8 cellular contexts compared by ENCODE assay signal in genomic region chr15:62071711-62072308, GRCh38. TPM values are rescaled to one million over a fixed set of nuclear protein-coding genes. Genes with fewer than 3 reads are reported as not detected.
DNase-seq lines count a peak whose midpoint lies in the region; ATAC-seq, FAIRE-seq and TF ChIP-seq lines count a peak whose summit lies in the region.

No MANE protein-coding gene starts in this region.

- POLR2A ChIA-PET in A673 (lab: Charles Lee; ENCODE audit: low non-redundant PET) = no interaction called here

- no peak overlapping the region for H3K27ac ChIP-seq in A673 (ENCODE audit: low read depth, low read length, poor library complexity, severe bottlenecking)
- no peak overlapping the region for H3K27ac ChIP-seq in OCI-LY1 (ENCODE audit: low read depth, low read length, poor library complexity, severe bottlenecking)
- no peak overlapping the region for H3K27ac ChIP-seq in pancreas

- H3K27me3 ChIP-seq in A673 (replicated peaks; ENCODE audit: insufficient read depth, low read depth, low read length, poor library complexity) = peaks cover 5% of the 10 kb centered on the region
- H3K27me3 ChIP-seq in OCI-LY1 (ENCODE audit: insufficient read depth, low read length) = no peaks in the 10 kb centered on the region
- H3K27me3 ChIP-seq in pancreas = no peaks in the 10 kb centered on the region

- no peak overlapping the region for H2AFZ ChIP-seq in OCI-LY1 (ENCODE audit: low read length)

- TF ChIP-seq CTCF in A673 (conservative IDR thresholded peaks at IDR 0.05; ENCODE audit: low read depth, low read length) (peak; percentile 71), OCI-LY1 (IDR thresholded peaks at IDR 0.05; ENCODE audit: low read length) (peak; percentile 70), pancreas (IDR thresholded peaks at IDR 0.05) (peak; percentile 32 to 70 (median 50))

- no peak overlapping the region for H3K4me3 ChIP-seq in A673 (ENCODE audit: low read depth, low read length, poor library complexity, severe bottlenecking)
- no peak overlapping the region for H3K4me3 ChIP-seq in OCI-LY1 (ENCODE audit: low read depth, low read length, poor library complexity, severe bottlenecking)
- H3K4me3 ChIP-seq in pancreas = no peak overlapping the region

- peak; percentile 66 for DNase-seq in A673 (ENCODE audit: low spot score)
- DNase-seq in GM12891 (ENCODE audit: insufficient read length, low spot score) = peak; percentile 7
- no peak for DNase-seq in pancreas
- DNase-seq in anterior cingulate cortex (lab: John Stamatoyannopoulos, UW) = no peak

- H3K9me3 ChIP-seq in A673 (ENCODE audit: low read depth, low read length, poor library complexity, severe bottlenecking) (no peaks in the 10 kb centered on the region), OCI-LY1 (ENCODE audit: low read length) (no peaks in the 10 kb centered on the region), pancreas (no peaks in the 10 kb centered on the region)

- no peak overlapping the region for H3K9ac ChIP-seq in OCI-LY1 (ENCODE audit: low read length)

- CTCF ChIA-PET in A673 (lab: Charles Lee) = no interaction called here

- FAIRE-seq in GM12891 (lab: Jason Lieb, UNC) (no peak), endometrium (lab: Jason Lieb, UNC) (peak; percentile 68), pancreas (lab: Jason Lieb, UNC) (peak; percentile 92)

- H3K4me2 ChIP-seq in OCI-LY1 (ENCODE audit: low read length) = no peak overlapping the region

- H3K36me3 ChIP-seq in A673 (ENCODE audit: insufficient read depth, low read length, poor library complexity, severe bottlenecking) (no peaks in the 10 kb centered on the region), OCI-LY1 (ENCODE audit: insufficient read depth, low read length) (no peaks in the 10 kb centered on the region), pancreas (no peaks in the 10 kb centered on the region)

- no peaks in the 10 kb centered on the region for H3K79me2 ChIP-seq in OCI-LY1 (ENCODE audit: insufficient read depth, low read length)

- H4K20me1 ChIP-seq in OCI-LY1 (ENCODE audit: insufficient read depth, low read length) = no peaks in the 10 kb centered on the region

- no peaks in the 10 kb centered on the region for H3F3A ChIP-seq in OCI-LY1 (ENCODE audit: insufficient read depth, low read length)

- no peaks in the 10 kb centered on the region for H3K9me2 ChIP-seq in OCI-LY1 (ENCODE audit: low read depth, low read length)

- ATAC-seq in pancreas (no peak), GM18861 (IDR thresholded peaks at IDR 0.05; ENCODE audit: unreplicated experiment) (no peak), GM18873 (IDR thresholded peaks at IDR 0.05; ENCODE audit: low FRiP score, unreplicated experiment) (no peak)

- BruUV-seq in A673 (replicated peaks; lab: Mats Ljungman, UMichigan) = no TSS peak

- H3K4me1 ChIP-seq in A673 (ENCODE audit: insufficient read depth, low read length, poor library complexity, severe bottlenecking) (peaks cover 9% of the 10 kb centered on the region), OCI-LY1 (ENCODE audit: insufficient read depth, low read length, severe bottlenecking) (peaks cover 17% of the 10 kb centered on the region), pancreas (peaks cover 5 to 8% (median 6%) of the 10 kb centered on the region in 3 donors)

- intact Hi-C loops in A673 (cut with micrococcal nuclease; ENCODE audit: unreplicated experiment) (loop anchor here (5.0 kb wide), 2 partner anchors 55 to 200 kb away; no protein-coding TSS in a partner anchor), pancreas (cut with DNase I) (no loop called here)

- no peak for TF ChIP-seq POLR2A in GM12891 (IDR thresholded peaks at IDR 0.05; ENCODE audit: low read depth, low read length)

TF ChIP-seq in GM12891, 5 proteins besides CTCF, POLR2A, EP300 and RAD21:
- no peak for TF ChIP-seq POLR2AphosphoS5 (IDR thresholded peaks at IDR 0.05; ENCODE audit: low read depth, low read length)
- TF ChIP-seq TAF1 (IDR thresholded peaks at IDR 0.05; ENCODE audit: low read depth, low read length) = no peak
- TF ChIP-seq PAX5 (IDR thresholded peaks at IDR 0.05; ENCODE audit: insufficient read depth, low read length, severe bottlenecking) = no peak
- TF ChIP-seq SPI1 (IDR thresholded peaks at IDR 0.05; ENCODE audit: low read depth, low read length) = no peak
- no peak for TF ChIP-seq POU2F2 (IDR thresholded peaks at IDR 0.05; ENCODE audit: low read depth, low read length)

RNA-seq across cellular contexts. Expression of gene C2CD4A, which starts 5.0 kb away (rescaled TPM):
- 0.22 and 0.34 TPM in 2 replicates for total RNA-seq in A673 (2021)
- polyA plus RNA-seq in GM12891 (2012; ENCODE audit: low read depth, missing spikeins) = not detected
- total RNA-seq in pancreas = 10 to 100 TPM in 1 of 6 donors, 1 to 10 TPM in 5; 1.2 to 16.1 (median 2.7) TPM
- 1 to 10 TPM; 2.2 to 3.5 TPM for polyA plus RNA-seq in pancreas

RNA-seq across cellular contexts. Expression of gene VPS13C, which starts 11.6 kb away (rescaled TPM):
- total RNA-seq in A673 (2021) (30.7 and 31.0 TPM in 2 replicates), pancreas (10 to 100 TPM; 21.5 to 49.6 (median 31.0) TPM)
- polyA plus RNA-seq in GM12891 (2012; ENCODE audit: low read depth, missing spikeins) = 13.4 TPM
- polyA plus RNA-seq in pancreas = 10 to 100 TPM in 1 of 2 donors, 1 to 10 TPM in 1; 8.8 to 20.1 TPM

Comparison
In these comparisons a context has a peak if more than half of its experiments do, and no peak if none do; other contexts are left out.
1. DNase-seq: peak in A673 (single experiment) and GM12891 (single experiment); none in pancreas (0 of 6) and anterior cingulate cortex (0 of 58).
2. Peak in every context shown above with its lines, with median percentiles within 50 percentile points of each other: CTCF ChIP-seq.